21 cellular contexts compared by ENCODE assay signal in genomic region chr3:42801048-42801620, GRCh38. TPM values are rescaled to one million over a fixed set of nuclear protein-coding genes. Genes with fewer than 3 reads are reported as not detected.
DNase-seq lines count a peak whose midpoint lies in the region; ATAC-seq and TF ChIP-seq lines count a peak whose summit lies in the region.
"Had no signal": no experiment of that assay in that cellular context is flagged by ENCODE, and none has a peak within 500 bp of the region (broad histone marks: within the 10 kb centered on the region; RNA-seq: fewer than 3 reads in every experiment).

No MANE protein-coding gene starts in this region.

- H3K27me3 ChIP-seq in left ventricle myocardium inferior (ENCODE audit: low read depth) = no peaks in the 10 kb centered on the region
- H3K27me3 ChIP-seq in colonic mucosa = no peaks in the 10 kb centered on the region
- no peaks in the 10 kb centered on the region for H3K27me3 ChIP-seq in mucosa of rectum (ENCODE audit: control insufficient read depth in 2 of 2, insufficient read depth in 2 of 2, low read length in 2 of 2)
- no peaks in the 10 kb centered on the region for H3K27me3 ChIP-seq in right cardiac atrium (ENCODE audit: control insufficient read depth, insufficient read depth)
- H3K27me3 ChIP-seq: foreskin keratinocyte, tibial artery had no signal

- H3K27ac ChIP-seq in left ventricle myocardium inferior (replicated peaks) (peak overlapping the region; percentile 98), colonic mucosa (peak overlapping the region; percentile 18), mucosa of rectum (ENCODE audit: low read depth in 2 of 2, low read length in 2 of 2) (peak overlapping the region in 1 of 2 donors; percentile 99), right cardiac atrium (ENCODE audit: low read length) (no peak overlapping the region)
- H3K27ac ChIP-seq: foreskin keratinocyte, lower lobe of right lung, tibial artery had no signal

- TF ChIP-seq CTCF in left ventricle myocardium inferior (IDR thresholded peaks at IDR 0.05; ENCODE audit: borderline replicate concordance) (no peak), colonic mucosa (IDR thresholded peaks at IDR 0.05) (no peak)

- H3K4me1 ChIP-seq in left ventricle myocardium inferior (peaks cover 60% of the 10 kb centered on the region), colonic mucosa (peaks cover 11% of the 10 kb centered on the region), mucosa of rectum (ENCODE audit: control insufficient read depth in 2 of 2, insufficient read depth in 2 of 2, low read length in 2 of 2) (peaks cover 12 to 21% of the 10 kb centered on the region in 2 donors), right cardiac atrium (ENCODE audit: control insufficient read depth, insufficient read depth, low read length) (peaks cover 5% of the 10 kb centered on the region)

- H3K4me3 ChIP-seq in left ventricle myocardium inferior (peak overlapping the region; percentile 93), colonic mucosa (no peak overlapping the region), mucosa of rectum (ENCODE audit: low read length in 2 of 2) (peak overlapping the region; percentile 76 to 82), right cardiac atrium (ENCODE audit: low read length) (no peak overlapping the region)
- H3K4me3 ChIP-seq: lower lobe of right lung, tibial artery had no signal

- H3K9me3 ChIP-seq in left ventricle myocardium inferior (replicated peaks) = no peaks in the 10 kb centered on the region
- H3K9me3 ChIP-seq in colonic mucosa = no peaks in the 10 kb centered on the region
- H3K9me3 ChIP-seq in mucosa of rectum (ENCODE audit: control insufficient read depth in 2 of 2, low read length in 2 of 2) = no peaks in the 10 kb centered on the region
- H3K9me3 ChIP-seq in right cardiac atrium (ENCODE audit: control insufficient read depth, low read length) = no peaks in the 10 kb centered on the region
- H3K9me3 ChIP-seq: lower lobe of right lung, tibial artery had no signal

- H3K36me3 ChIP-seq in left ventricle myocardium inferior = no peaks in the 10 kb centered on the region
- no peaks in the 10 kb centered on the region for H3K36me3 ChIP-seq in colonic mucosa
- H3K36me3 ChIP-seq in mucosa of rectum (ENCODE audit: control insufficient read depth in 2 of 2, insufficient read depth in 2 of 2, low read length in 2 of 2) = no peaks in the 10 kb centered on the region
- H3K36me3 ChIP-seq: lower lobe of right lung, tibial artery had no signal

- H3K9ac ChIP-seq in colonic mucosa (ENCODE audit: low read depth in 2 of 2, low read length in 2 of 2) (peak overlapping the region in 1 of 2 donors; percentile 0), mucosa of rectum (ENCODE audit: low read depth in 1 of 2, low read length in 2 of 2) (peak overlapping the region in 1 of 2 donors; percentile 42)

- intact Hi-C loops in left ventricle myocardium inferior (cut with micrococcal nuclease) = no loop called here
- intact Hi-C loops in Right ventricle myocardium superior (cut with DNase I) = no loop called here
- intact Hi-C loops in colonic mucosa (cut with DNase I) = no loop called here
- intact Hi-C loops in right cardiac atrium (cut with DNase I) = no loop called here

- ATAC-seq in Right ventricle myocardium superior (ENCODE audit: poor library complexity) (no peak), HG02588 (IDR thresholded peaks at IDR 0.05; ENCODE audit: unreplicated experiment) (no peak), HG03457 (IDR thresholded peaks at IDR 0.05; ENCODE audit: unreplicated experiment) (no peak), right cardiac atrium (no peak)
- ATAC-seq: activated CD4-positive, alpha-beta T cell treated with anti-CD3 and anti-CD28 coated beads for 36 hours; foreskin keratinocyte; lower lobe of right lung; stimulated activated naive CD8-positive, alpha-beta T cell treated with anti-CD3 and anti-CD28 coated beads, Interleukin-15, Interleukin-2, amounts not matched to agents 100 U/mL and 50 U/mL, for 24 hours had no signal

- DNase-seq in left ventricle myocardium inferior (no peak), Right ventricle myocardium superior (no peak), colonic mucosa (no peak), HPDE6-E6E7 (ENCODE audit: extremely low spot score) (no peak), right cardiac atrium (no peak)
- DNase-seq: activated CD4-positive, alpha-beta T cell treated with anti-CD3 and anti-CD28 coated beads for 36 hours; activated naive CD4-positive, alpha-beta T cell treated with anti-CD3 and anti-CD28 coated beads, Interleukin-2, amount 10 ng/mL, durations not matched to agents 7 days and 5 days; aorta; Calu3; foreskin keratinocyte; hypothalamus; lower lobe of right lung; NCI-H1694; SHP77 treated with DMSO at 0.1 percent for 48 hours; stimulated activated CD4-positive, alpha-beta T cell treated with anti-CD3 and anti-CD28 coated beads, Interleukin-4, amount 100 ng/mL, for 4 hours; stimulated activated naive CD8-positive, alpha-beta T cell treated with anti-CD3 and anti-CD28 coated beads, Interleukin-15, Interleukin-2, amounts not matched to agents 100 U/mL and 50 U/mL, for 24 hours; T-helper 1 cell; tibial artery had no signal

- WGBS in right cardiac atrium = 87% methylated on average over 3 of the region's 3 CpGs

RNA-seq across cellular contexts. Expression of gene HIGD1A, which starts 3.2 kb away (rescaled TPM):
- total RNA-seq in left ventricle myocardium inferior = 377 TPM
- 320 TPM for total RNA-seq in Right ventricle myocardium superior
- total RNA-seq in colonic mucosa = 100 to 1,000 TPM; 224 to 360 TPM
- total RNA-seq in right cardiac atrium = 100 to 1,000 TPM; 179 to 274 (median 239) TPM
- 348 TPM for polyA plus RNA-seq in right cardiac atrium

RNA-seq across cellular contexts. Expression of gene ACKR2, which starts 8.1 kb away (rescaled TPM):
- 0.44 TPM for total RNA-seq in left ventricle myocardium inferior
- total RNA-seq in Right ventricle myocardium superior = 0.43 TPM
- 1 to 10 TPM; 3.2 to 6.5 TPM for total RNA-seq in colonic mucosa
- 1 to 10 TPM; 1.4 to 2.4 (median 1.8) TPM for total RNA-seq in right cardiac atrium
- polyA plus RNA-seq in right cardiac atrium = 1.2 TPM

RNA-seq across cellular contexts. Expression of gene CCDC13, which starts 28.1 kb away (rescaled TPM):
- 0.41 TPM for total RNA-seq in left ventricle myocardium inferior
- total RNA-seq in Right ventricle myocardium superior = 0.24 TPM
- total RNA-seq in colonic mucosa = 1 to 10 TPM in 1 of 2 donors, under 1 TPM in 1; 0.93 to 5.3 TPM
- total RNA-seq in right cardiac atrium = 1 to 10 TPM in 1 of 4 donors, under 1 TPM in 2, not detected in 1; 0.26 to 1.8 (median 0.96) TPM
- 0.84 TPM for polyA plus RNA-seq in right cardiac atrium

Comparison
In these comparisons a context has a peak if more than half of its experiments do, and no peak if none do; other contexts are left out.
1. H3K4me3 ChIP-seq: peak in left ventricle myocardium inferior (single experiment) and mucosa of rectum (2 of 2); none in colonic mucosa (single experiment) and right cardiac atrium (single experiment).